ENCODE assay signal across 8 cellular contexts in the genomic region with DNA sequence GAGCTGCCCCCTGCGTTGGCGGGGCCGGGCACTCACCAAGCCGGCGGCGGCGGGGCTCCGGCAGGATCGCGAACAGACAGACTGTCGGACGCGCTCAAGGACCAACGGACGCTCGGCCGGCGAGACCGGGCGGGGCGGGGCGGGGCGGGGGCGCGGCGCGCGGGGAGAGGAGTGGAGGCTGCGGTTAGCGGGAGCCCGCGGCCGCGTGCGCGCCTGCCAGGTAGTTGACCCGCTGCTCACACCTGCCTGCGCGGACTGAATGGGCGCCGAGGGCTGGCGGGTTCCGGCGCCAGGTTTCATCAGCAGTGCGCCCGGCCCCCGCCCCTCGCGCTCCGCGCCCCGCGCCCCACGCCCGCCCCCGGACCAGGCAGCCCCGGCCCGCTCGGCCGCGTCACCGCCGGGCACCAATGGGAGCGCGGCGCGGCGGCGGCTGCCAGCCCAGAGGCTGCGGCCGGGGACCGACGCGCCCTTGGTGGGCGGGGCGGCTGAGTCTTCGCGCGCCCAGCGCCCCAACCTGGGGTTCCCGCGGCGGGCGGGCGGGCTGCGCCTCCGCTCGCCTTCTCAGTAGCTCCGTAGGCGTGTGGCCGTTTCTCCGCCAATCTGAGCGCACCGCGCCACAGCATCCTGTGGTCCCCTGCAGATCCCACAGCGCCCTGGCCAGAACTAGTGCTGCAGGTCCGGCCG. TPM values are rescaled to one million over a fixed set of nuclear protein-coding genes. Genes with fewer than 3 reads are reported as not detected.
DNase-seq lines count a peak whose midpoint lies in the region; ATAC-seq and TF ChIP-seq lines count a peak whose summit lies in the region.

Gene SLC7A1, minus strand, starts transcription at position 309 of the 684 bp plus-strand sequence. CDS start 59,500 bp downstream, outside the sequence.

- peak within 1 kb of the TSS; percentile 95 for H3K27ac Mint-ChIP-seq in activated T-helper 2 cell treated with anti-CD3 and anti-CD28 coated beads, Interferon-gamma antibody, Interleukin-2, Interleukin-4, amounts not matched to agents 10 μg/mL and 5 μg/mL and 100 μg/mL, durations not matched to agents 14 hours and 24 hours and 36 hours
- H3K27ac Mint-ChIP-seq in natural killer cell treated with Interleukin-12 subunit alpha and Interleukin-12 subunit beta and Interleukin-15 and Interleukin-18, amount 100 ng/mL, for 72 hours: peak within 1 kb of the TSS; percentile 79 to 86

- H3K79me2 ChIP-seq in KMS-11 (ENCODE audit: insufficient read depth, low read depth): peaks cover 41% of the 10 kb centered on the region

- CTCF ChIA-PET in RWPE1 (lab: Yijun Ruan, JAX): interaction anchor here (0.6 kb wide), 1 partner anchor 61 kb away, joined by 3 read pairs; no protein-coding TSS in a partner anchor

- H3K9me3 Mint-ChIP-seq in activated T-helper 2 cell treated with anti-CD3 and anti-CD28 coated beads, Interferon-gamma antibody, Interleukin-2, Interleukin-4, amounts not matched to agents 10 μg/mL and 5 μg/mL and 100 μg/mL, durations not matched to agents 14 hours and 24 hours and 36 hours: no peaks in the 10 kb centered on the region
- no peaks in the 10 kb centered on the region for H3K9me3 Mint-ChIP-seq in natural killer cell treated with Interleukin-12 subunit alpha and Interleukin-12 subunit beta and Interleukin-15 and Interleukin-18, amount 100 ng/mL, for 72 hours

- H3K4me1 Mint-ChIP-seq in activated T-helper 2 cell treated with anti-CD3 and anti-CD28 coated beads, Interferon-gamma antibody, Interleukin-2, Interleukin-4, amounts not matched to agents 10 μg/mL and 5 μg/mL and 100 μg/mL, durations not matched to agents 14 hours and 24 hours and 36 hours (ENCODE audit: low read depth): peaks cover 39% of the 10 kb centered on the region
- H3K4me1 Mint-ChIP-seq in natural killer cell treated with Interleukin-12 subunit alpha and Interleukin-12 subunit beta and Interleukin-15 and Interleukin-18, amount 100 ng/mL, for 72 hours (ENCODE audit: low read depth in 2 of 2): peaks cover 22 to 27% of the 10 kb centered on the region in 2 donors

- DNase-seq in Daoy (ENCODE audit: low read depth): peak; percentile 93
- DNase-seq in RWPE1 (ENCODE audit: low spot score): peak; percentile 83
- DNase-seq in activated T-helper 2 cell treated with anti-CD3 and anti-CD28 coated beads, Interferon-gamma antibody, Interleukin-2, Interleukin-4, amounts not matched to agents 10 μg/mL and 5 μg/mL and 100 μg/mL, durations not matched to agents 14 hours and 24 hours and 36 hours (ENCODE audit: low spot score): peak; percentile 85
- peak; percentile 64 for DNase-seq in fibroblast of the aortic adventitia (ENCODE audit: low read depth)
- DNase-seq in natural killer cell treated with Interleukin-12 subunit alpha and Interleukin-12 subunit beta and Interleukin-15 and Interleukin-18, amount 100 ng/mL, for 72 hours (ENCODE audit: low spot score): peak; percentile 92
- peak; percentile 89 for DNase-seq in stimulated activated naive CD8-positive, alpha-beta T cell treated with anti-CD3 and anti-CD28 coated beads, Interleukin-15, Interleukin-2, amounts not matched to agents 100 U/mL and 50 U/mL, for 24 hours

- peak within 1 kb of the TSS; percentile 97 for H3K4me2 ChIP-seq in KMS-11

- H3K27ac ChIP-seq in KMS-11 (peak within 1 kb of the TSS; percentile 86), RWPE1 (peak within 1 kb of the TSS; percentile 97)

- peaks cover 2% of the 10 kb centered on the region for H3K27me3 Mint-ChIP-seq in activated T-helper 2 cell treated with anti-CD3 and anti-CD28 coated beads, Interferon-gamma antibody, Interleukin-2, Interleukin-4, amounts not matched to agents 10 μg/mL and 5 μg/mL and 100 μg/mL, durations not matched to agents 14 hours and 24 hours and 36 hours (ENCODE audit: low read depth)
- H3K27me3 Mint-ChIP-seq in natural killer cell treated with Interleukin-12 subunit alpha and Interleukin-12 subunit beta and Interleukin-15 and Interleukin-18, amount 100 ng/mL, for 72 hours: peaks cover 0 to 2% of the 10 kb centered on the region in 2 donors

- peak within 1 kb of the TSS; percentile 92 for H3K9ac ChIP-seq in KMS-11

- peak within 1 kb of the TSS; percentile 64 for H2AFZ ChIP-seq in KMS-11 (ENCODE audit: low read depth)

- peaks cover 33% of the 10 kb centered on the region for H3K36me3 Mint-ChIP-seq in activated T-helper 2 cell treated with anti-CD3 and anti-CD28 coated beads, Interferon-gamma antibody, Interleukin-2, Interleukin-4, amounts not matched to agents 10 μg/mL and 5 μg/mL and 100 μg/mL, durations not matched to agents 14 hours and 24 hours and 36 hours (ENCODE audit: low read depth)
- H3K36me3 Mint-ChIP-seq in natural killer cell treated with Interleukin-12 subunit alpha and Interleukin-12 subunit beta and Interleukin-15 and Interleukin-18, amount 100 ng/mL, for 72 hours: no peaks in the 10 kb centered on the region

- H3K36me3 ChIP-seq in KMS-11 (ENCODE audit: insufficient read depth): no peaks in the 10 kb centered on the region

- ATAC-seq in GM21786 (IDR thresholded peaks at IDR 0.05; ENCODE audit: unreplicated experiment): peak; percentile 83
- ATAC-seq in natural killer cell treated with Interleukin-12 subunit alpha and Interleukin-12 subunit beta and Interleukin-15 and Interleukin-18, amount 100 ng/mL, for 72 hours: peak; percentile 93 to 95
- ATAC-seq in stimulated activated naive CD8-positive, alpha-beta T cell treated with anti-CD3 and anti-CD28 coated beads, Interleukin-15, Interleukin-2, amounts not matched to agents 100 U/mL and 50 U/mL, for 24 hours: peak; percentile 89

- peaks cover 14% of the 10 kb centered on the region for H3K4me1 ChIP-seq in KMS-11 (ENCODE audit: low read depth, poor library complexity, severe bottlenecking)

- intact Hi-C loops in activated T-helper 2 cell treated with anti-CD3 and anti-CD28 coated beads, Interferon-gamma antibody, Interleukin-2, Interleukin-4, amounts not matched to agents 10 μg/mL and 5 μg/mL and 100 μg/mL, durations not matched to agents 14 hours and 24 hours and 36 hours (cut with micrococcal nuclease): loop anchor here (1.0 to 2.0 kb wide), 3 partner anchors 53 to 520 kb away; partner anchors contain the start of gene UBL3

- no peaks in the 10 kb centered on the region for H4K20me1 ChIP-seq in KMS-11 (ENCODE audit: insufficient read depth)

- peak within 1 kb of the TSS; percentile 90 for H3K4me3 Mint-ChIP-seq in activated T-helper 2 cell treated with anti-CD3 and anti-CD28 coated beads, Interferon-gamma antibody, Interleukin-2, Interleukin-4, amounts not matched to agents 10 μg/mL and 5 μg/mL and 100 μg/mL, durations not matched to agents 14 hours and 24 hours and 36 hours (ENCODE audit: low read depth)
- peak within 1 kb of the TSS; percentile 88 for H3K4me3 Mint-ChIP-seq in natural killer cell treated with Interleukin-12 subunit alpha and Interleukin-12 subunit beta and Interleukin-15 and Interleukin-18, amount 100 ng/mL, for 72 hours

- no peak within 1 kb of the TSS for H3K4me3 ChIP-seq in KMS-11 (IDR thresholded peaks at IDR 0.05; ENCODE audit: insufficient read depth, low read depth, low read length)
- peak within 1 kb of the TSS; percentile 85 for H3K4me3 ChIP-seq in fibroblast of the aortic adventitia (ENCODE audit: low read depth, low read length)

- POLR2A ChIA-PET in RWPE1 (lab: Yijun Ruan, JAX; ENCODE audit: low non-redundant PET): interaction anchor here (0.6 to 1.1 kb wide), 2 partner anchors 167 to 512 kb away, joined by 3 read pairs; no protein-coding TSS in a partner anchor

- TF ChIP-seq CTCF in KMS-11 (conservative IDR thresholded peaks at IDR 0.05; ENCODE audit: low read depth, low read length): no peak
- TF ChIP-seq CTCF in RWPE1 (conservative IDR thresholded peaks at IDR 0.05; ENCODE audit: low read depth): no peak
- peak; percentile 18 for TF ChIP-seq CTCF in fibroblast of the aortic adventitia (IDR thresholded peaks at IDR 0.05; ENCODE audit: insufficient read depth, low read length)

- H3K27me3 ChIP-seq in KMS-11 (ENCODE audit: insufficient read depth, low read depth): no peaks in the 10 kb centered on the region

RNA-seq across cellular contexts. Expression of gene SLC7A1, which starts in this region (rescaled TPM):
- 15.6 and 22.0 TPM in 2 replicates for total RNA-seq in Daoy (2014; rRNA removed; shearing (Covaris generic))
- total RNA-seq in activated T-helper 2 cell treated with anti-CD3 and anti-CD28 coated beads, Interferon-gamma antibody, Interleukin-2, Interleukin-4, amounts not matched to agents 10 μg/mL and 5 μg/mL and 100 μg/mL, durations not matched to agents 14 hours and 24 hours and 36 hours: 111 and 114 TPM in 2 replicates
- total RNA-seq in fibroblast of the aortic adventitia (ENCODE audit: low replicate concordance): 3.8 and 33.1 TPM in 2 replicates
- 100 to 1,000 TPM in 1 of 2 donors, 10 to 100 TPM in 1; 80.2 to 152 TPM for total RNA-seq in natural killer cell treated with Interleukin-12 subunit alpha and Interleukin-12 subunit beta and Interleukin-15 and Interleukin-18, amount 100 ng/mL, for 72 hours
